Comparison of ENCODE assay signal across 21 cellular contexts in genomic region chr17:76234354-76234679, GRCh38. TPM values are rescaled to one million over a fixed set of nuclear protein-coding genes. Genes with fewer than 3 reads are reported as not detected.
DNase-seq lines count a peak whose midpoint lies in the region; ATAC-seq and TF ChIP-seq lines count a peak whose summit lies in the region.
"Had no signal": no experiment of that assay in that cellular context is flagged by ENCODE, and none has a peak within 500 bp of the region (broad histone marks: within the 10 kb centered on the region; RNA-seq: fewer than 3 reads in every experiment).

No MANE protein-coding gene starts in this region.

- no peak for DNase-seq in activated T-cell treated with anti-CD3 and anti-CD28 coated beads, Interleukin-2, amount 50 U/mL, for 72 hours
- DNase-seq in activated T-cell treated with anti-CD3 and anti-CD28 coated beads, Interleukin-2, amount 50 U/mL, for 48 hours = no peak
- no peak for DNase-seq in activated CD8-positive, alpha-beta T cell treated with anti-CD3 and anti-CD28 coated beads, Interleukin-2, amount 10 ng/mL, durations not matched to agents 7 days and 5 days
- DNase-seq in naive thymus-derived CD8-positive, alpha-beta T cell = no peak
- DNase-seq in vagina (ENCODE audit: extremely low spot score in 2 of 2) (no peak), kidney glomerular epithelial cell (lab: John Stamatoyannopoulos, UW) (no peak)
- DNase-seq: ACHN; activated CD4-positive, CD25-positive, alpha-beta regulatory T cell; activated gamma-delta T cell treated with Interleukin-2 at 50 U/mL for 16 hours; C1 segment of cervical spinal cord; DMS153; effector memory CD4-positive, alpha-beta T cell; esophagus squamous epithelium; NCI-H1436 treated with DMSO at 0.1 percent for 48 hours; stimulated activated CD4-positive, alpha-beta T cell treated with anti-CD3 and anti-CD28 coated beads, Interleukin-4, amount 100 ng/mL, for 24 hours; T1000 had no signal

- CTCF ChIA-PET in activated CD8-positive, alpha-beta T cell treated with anti-CD3 and anti-CD28 coated beads, Interleukin-2, amount 10 ng/mL, durations not matched to agents 7 days and 5 days (lab: Charles Lee) = interaction anchor here (1.5 to 1.7 kb wide), 3 partner anchors 43 to 52 kb away, joined by 3 to 5 read pairs (median 4); no protein-coding TSS in a partner anchor

- no peaks in the 10 kb centered on the region for H3K9me3 ChIP-seq in vagina
- H3K9me3 ChIP-seq: esophagus squamous epithelium, prostate gland had no signal

- H3K4me1 ChIP-seq in vagina = peaks cover 3% of the 10 kb centered on the region
- H3K4me1 ChIP-seq: prostate gland had no signal

- no peak overlapping the region for H3K4me3 ChIP-seq in vagina
- H3K4me3 ChIP-seq: esophagus squamous epithelium, prostate gland, smooth muscle cell had no signal

- no peak overlapping the region for H3K27ac ChIP-seq in vagina
- H3K27ac ChIP-seq: esophagus squamous epithelium, prostate gland had no signal

- no peaks in the 10 kb centered on the region for H3K27me3 ChIP-seq in vagina

- intact Hi-C loops in vagina (cut with DNase I) = no loop called here

- peak in 1 of 2 donors; percentile 41 for ATAC-seq in activated T-cell treated with anti-CD3 and anti-CD28 coated beads, Interleukin-2, amount 50 U/mL, for 72 hours (replicated peaks in 1 of 2)
- ATAC-seq in GM18517 (IDR thresholded peaks at IDR 0.05; ENCODE audit: unreplicated experiment) (peak; percentile 63), GM21737 (IDR thresholded peaks at IDR 0.05; ENCODE audit: unreplicated experiment) (no peak)
- no peak for ATAC-seq in activated CD8-positive, alpha-beta T cell treated with anti-CD3 and anti-CD28 coated beads, Interleukin-2, amount 10 ng/mL, durations not matched to agents 7 days and 5 days
- no peak for ATAC-seq in naive thymus-derived CD8-positive, alpha-beta T cell

- H3K36me3 ChIP-seq in vagina = no peaks in the 10 kb centered on the region
- H3K36me3 ChIP-seq: esophagus squamous epithelium, prostate gland had no signal

- peak overlapping the region; percentile 19 to 63 for H3K4me3 Mint-ChIP-seq in activated T-cell treated with anti-CD3 and anti-CD28 coated beads, Interleukin-2, amount 50 U/mL, for 72 hours
- H3K4me3 Mint-ChIP-seq in activated CD8-positive, alpha-beta T cell treated with anti-CD3 and anti-CD28 coated beads, Interleukin-2, amount 10 ng/mL, durations not matched to agents 7 days and 5 days = no peak overlapping the region
- H3K4me3 Mint-ChIP-seq in naive thymus-derived CD8-positive, alpha-beta T cell = no peak overlapping the region
- H3K4me3 Mint-ChIP-seq: mesothelial cell of epicardium had no signal

- TF ChIP-seq POLR2A in vagina (IDR thresholded peaks at IDR 0.05) = no peak

- no peaks in the 10 kb centered on the region for H3K9me3 Mint-ChIP-seq in activated T-cell treated with anti-CD3 and anti-CD28 coated beads, Interleukin-2, amount 50 U/mL, for 72 hours
- no peaks in the 10 kb centered on the region for H3K9me3 Mint-ChIP-seq in activated CD8-positive, alpha-beta T cell treated with anti-CD3 and anti-CD28 coated beads, Interleukin-2, amount 10 ng/mL, durations not matched to agents 7 days and 5 days (ENCODE audit: insufficient read depth)
- no peaks in the 10 kb centered on the region for H3K9me3 Mint-ChIP-seq in naive thymus-derived CD8-positive, alpha-beta T cell
- H3K9me3 Mint-ChIP-seq: mesothelial cell of epicardium had no signal

- peak overlapping the region; percentile 90 for H3K27ac Mint-ChIP-seq in activated T-cell treated with anti-CD3 and anti-CD28 coated beads, Interleukin-2, amount 50 U/mL, for 72 hours
- H3K27ac Mint-ChIP-seq in activated CD8-positive, alpha-beta T cell treated with anti-CD3 and anti-CD28 coated beads, Interleukin-2, amount 10 ng/mL, durations not matched to agents 7 days and 5 days = peak overlapping the region; percentile 69
- peak overlapping the region in 7 of 10 donors; percentile 17 to 85 (median 66) for H3K27ac Mint-ChIP-seq in naive thymus-derived CD8-positive, alpha-beta T cell
- H3K27ac Mint-ChIP-seq: mesothelial cell of epicardium had no signal

- no peak for TF ChIP-seq CTCF in vagina (IDR thresholded peaks at IDR 0.05)

- H3K27me3 Mint-ChIP-seq in activated T-cell treated with anti-CD3 and anti-CD28 coated beads, Interleukin-2, amount 50 U/mL, for 72 hours (ENCODE audit: low read depth) = no peaks in the 10 kb centered on the region
- H3K27me3 Mint-ChIP-seq in activated CD8-positive, alpha-beta T cell treated with anti-CD3 and anti-CD28 coated beads, Interleukin-2, amount 10 ng/mL, durations not matched to agents 7 days and 5 days (ENCODE audit: low read depth) = no peaks in the 10 kb centered on the region
- H3K27me3 Mint-ChIP-seq in naive thymus-derived CD8-positive, alpha-beta T cell = peaks cover 0 to 2% (median 0%) of the 10 kb centered on the region in 5 donors

- peaks cover 60% of the 10 kb centered on the region for H3K4me1 Mint-ChIP-seq in activated T-cell treated with anti-CD3 and anti-CD28 coated beads, Interleukin-2, amount 50 U/mL, for 72 hours (ENCODE audit: low read depth)
- H3K4me1 Mint-ChIP-seq in activated CD8-positive, alpha-beta T cell treated with anti-CD3 and anti-CD28 coated beads, Interleukin-2, amount 10 ng/mL, durations not matched to agents 7 days and 5 days (ENCODE audit: low read depth) = peaks cover 71% of the 10 kb centered on the region
- H3K4me1 Mint-ChIP-seq in naive thymus-derived CD8-positive, alpha-beta T cell = peaks cover 21 to 55% (median 47%) of the 10 kb centered on the region in 4 donors

- POLR2A ChIA-PET in activated CD8-positive, alpha-beta T cell treated with anti-CD3 and anti-CD28 coated beads, Interleukin-2, amount 10 ng/mL, durations not matched to agents 7 days and 5 days (lab: Charles Lee) = interaction anchor here (1.2 to 1.6 kb wide), 2 partner anchors 22 to 35 kb away, joined by 3 read pairs; no protein-coding TSS in a partner anchor
- POLR2A ChIA-PET in naive thymus-derived CD8-positive, alpha-beta T cell (lab: Charles Lee) = interaction anchor here (1.3 to 1.6 kb wide), 2 partner anchors 31 to 33 kb away, joined by 3 read pairs; partner anchors contain the start of gene UBALD2

- H3K36me3 Mint-ChIP-seq in activated T-cell treated with anti-CD3 and anti-CD28 coated beads, Interleukin-2, amount 50 U/mL, for 72 hours (ENCODE audit: insufficient read depth in 2 of 2) = peaks cover 2 to 4% of the 10 kb centered on the region in 2 donors
- H3K36me3 Mint-ChIP-seq in activated CD8-positive, alpha-beta T cell treated with anti-CD3 and anti-CD28 coated beads, Interleukin-2, amount 10 ng/mL, durations not matched to agents 7 days and 5 days (ENCODE audit: low read depth) = peaks cover 71% of the 10 kb centered on the region
- peaks cover 0 to 12% (median 4%) of the 10 kb centered on the region in 3 donors for H3K36me3 Mint-ChIP-seq in naive thymus-derived CD8-positive, alpha-beta T cell
- H3K36me3 Mint-ChIP-seq: mesothelial cell of epicardium had no signal

RNA-seq across cellular contexts. Expression of gene RNF157, which starts 6.0 kb away (rescaled TPM):
- total RNA-seq in activated T-cell treated with anti-CD3 and anti-CD28 coated beads, Interleukin-2, amount 50 U/mL, for 72 hours = 100 to 1,000 TPM in 1 of 2 donors, 10 to 100 TPM in 1; 91.9 to 100 TPM
- 100 to 1,000 TPM; 150 to 165 TPM for total RNA-seq in activated CD8-positive, alpha-beta T cell treated with anti-CD3 and anti-CD28 coated beads, Interleukin-2, amount 10 ng/mL, durations not matched to agents 7 days and 5 days
- total RNA-seq in naive thymus-derived CD8-positive, alpha-beta T cell = 10 to 100 TPM; 46.1 to 46.4 TPM
- 10 to 100 TPM in 2 of 3 donors, 1 to 10 TPM in 1; 4.9 to 29.4 (median 10.5) TPM for polyA plus RNA-seq in naive thymus-derived CD8-positive, alpha-beta T cell
- total RNA-seq in vagina = 8.8 TPM

RNA-seq across cellular contexts. Expression of gene UBALD2, which starts 30.8 kb away (rescaled TPM):
- 100 to 1,000 TPM; 629 to 707 TPM for total RNA-seq in activated T-cell treated with anti-CD3 and anti-CD28 coated beads, Interleukin-2, amount 50 U/mL, for 72 hours
- total RNA-seq in activated CD8-positive, alpha-beta T cell treated with anti-CD3 and anti-CD28 coated beads, Interleukin-2, amount 10 ng/mL, durations not matched to agents 7 days and 5 days = 100 to 1,000 TPM; 318 to 359 TPM
- 100 to 1,000 TPM; 111 to 122 TPM for total RNA-seq in naive thymus-derived CD8-positive, alpha-beta T cell
- polyA plus RNA-seq in naive thymus-derived CD8-positive, alpha-beta T cell = 1 to 10 TPM; 6.6 to 9.7 (median 8.2) TPM
- total RNA-seq in vagina = 18.4 TPM

Comparison
In these comparisons a context has a peak if more than half of its experiments do, and no peak if none do; other contexts are left out.
1. H3K4me3 Mint-ChIP-seq: peak in activated T-cell treated with anti-CD3 and anti-CD28 coated beads, Interleukin-2, amount 50 U/mL, for 72 hours (2 of 2); none in activated CD8-positive, alpha-beta T cell treated with anti-CD3 and anti-CD28 coated beads, Interleukin-2, amount 10 ng/mL, durations not matched to agents 7 days and 5 days (single experiment) and naive thymus-derived CD8-positive, alpha-beta T cell (0 of 10).
2. Peak in every context shown above with its lines, with median percentiles within 50 percentile points of each other: H3K27ac Mint-ChIP-seq.